17 cellular contexts compared by ENCODE assay signal in the genomic region with DNA sequence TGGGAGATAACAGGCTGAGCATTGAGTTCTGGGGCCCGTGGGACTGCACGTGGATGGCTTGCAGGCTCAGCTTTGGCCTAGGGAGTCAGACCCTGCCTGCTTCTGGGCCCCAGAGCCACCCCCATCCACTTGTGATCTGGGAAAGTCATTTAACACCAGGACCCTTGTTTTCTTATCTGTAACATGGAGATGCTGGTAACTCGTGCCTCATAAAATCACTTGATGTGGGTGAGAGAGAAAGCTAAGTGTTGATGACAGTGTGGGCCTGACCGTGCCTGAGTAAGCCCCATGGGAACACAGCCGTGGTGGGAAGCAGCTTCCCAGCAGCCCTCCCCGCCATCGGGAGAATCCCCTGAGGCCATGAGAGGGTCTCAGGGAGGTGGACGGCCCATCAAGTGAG.
DNase-seq lines count a peak whose midpoint lies in the region; ATAC-seq and TF ChIP-seq lines count a peak whose summit lies in the region.
"Had no signal": no experiment of that assay in that cellular context is flagged by ENCODE, and none has a peak within 500 bp of the region (broad histone marks: within the 10 kb centered on the region; RNA-seq: fewer than 3 reads in every experiment).

No MANE protein-coding gene starts in this region.

- POLR2A ChIA-PET in A673 (lab: Charles Lee; ENCODE audit: low non-redundant PET), result no interaction called here

- no peak overlapping the region for H3K4me3 Mint-ChIP-seq in nephron progenitor cell
- H3K4me3 Mint-ChIP-seq: HFFc6 had no signal

- intact Hi-C loops in heart right ventricle (cut with DNase I), result loop anchor here in 1 of 10 donors (10.0 kb wide), 1 partner anchor 50 kb away; no protein-coding TSS in a partner anchor
- intact Hi-C loops in A673 (cut with micrococcal nuclease; ENCODE audit: unreplicated experiment), result no loop called here

- DNase-seq in DMS 273 (lab: John Stamatoyannopoulos, UW; ENCODE audit: unreplicated experiment), result peak; percentile 45
- DNase-seq in DMS 273 treated with DMSO at 0.1 percent for 48 hours (lab: John Stamatoyannopoulos, UW), result no peak
- peak; percentile 98 for DNase-seq in NCI-H2171 treated with DMSO at 0.1 percent for 48 hours (lab: John Stamatoyannopoulos, UW)
- peak in 1 of 2 donors; percentile 20 for DNase-seq in heart right ventricle
- peak; percentile 15 for DNase-seq in nephron progenitor cell
- DNase-seq in GM13976 (ENCODE audit: low spot score), result no peak
- no peak for DNase-seq in stimulated activated CD4-positive, alpha-beta T cell treated with anti-CD3 and anti-CD28 coated beads, Interleukin-4, amount 100 ng/mL, for 4 hours
- DNase-seq in A673 (ENCODE audit: low spot score), result no peak
- DNase-seq: C1 segment of cervical spinal cord, GF-D8, HFFc6, NCI-H1048, NCI-H2107, NCI-H446, SHP77 had no signal

- CTCF ChIA-PET in A673 (lab: Charles Lee), result no interaction called here

- H3K27ac ChIP-seq in heart right ventricle, result peak overlapping the region in 4 of 10 donors; percentile 35 to 67 (median 44)
- no peak overlapping the region for H3K27ac ChIP-seq in A673 (ENCODE audit: low read depth, low read length, poor library complexity, severe bottlenecking)
- H3K27ac ChIP-seq: 22Rv1, KMS-11 had no signal

- peaks cover 23% of the 10 kb centered on the region for H3K4me1 Mint-ChIP-seq in nephron progenitor cell

- H3K9me3 ChIP-seq in heart right ventricle (peaks cover 0 to 7% (median 0%) of the 10 kb centered on the region in 11 donors), A673 (ENCODE audit: low read depth, low read length, poor library complexity, severe bottlenecking) (peaks cover 63% of the 10 kb centered on the region)

- TF ChIP-seq CTCF in heart right ventricle (IDR thresholded peaks at IDR 0.05) (no peak), nephron progenitor cell (IDR thresholded peaks at IDR 0.05) (no peak), GM13976 (IDR thresholded peaks at IDR 0.05; ENCODE audit: borderline replicate concordance, control extremely low read depth, extremely low read depth, insufficient read depth, missing control alignments) (no peak), A673 (conservative IDR thresholded peaks at IDR 0.05; ENCODE audit: low read depth, low read length) (no peak)

- no TSS peak for BruUV-seq in A673 (replicated peaks; lab: Mats Ljungman, UMichigan)

- H3K4me3 ChIP-seq in heart right ventricle, result peak overlapping the region in 1 of 10 donors; percentile 42
- H3K4me3 ChIP-seq in A673 (ENCODE audit: low read depth, low read length, poor library complexity, severe bottlenecking), result no peak overlapping the region

- in situ Hi-C loops in GM13976 (cut with MboI; ENCODE audit: low sequenced_read_pairs, unreplicated experiment), result no loop called here

- H3K4me1 ChIP-seq in heart right ventricle, result peaks cover 0 to 4% (median 0%) of the 10 kb centered on the region in 9 donors
- no peaks in the 10 kb centered on the region for H3K4me1 ChIP-seq in A673 (ENCODE audit: insufficient read depth, low read length, poor library complexity, severe bottlenecking)

- H3K27me3 Mint-ChIP-seq in nephron progenitor cell (ENCODE audit: low read depth, poor library complexity), result peaks cover 4% of the 10 kb centered on the region

- ATAC-seq in heart right ventricle, result peak in 6 of 8 donors; percentile 46 to 85 (median 75)

- no peaks in the 10 kb centered on the region for H3K36me3 Mint-ChIP-seq in nephron progenitor cell (ENCODE audit: low read depth)

- H3K9me3 Mint-ChIP-seq in nephron progenitor cell, result no peaks in the 10 kb centered on the region

- H3K27ac Mint-ChIP-seq in nephron progenitor cell, result no peak overlapping the region
- H3K27ac Mint-ChIP-seq: HFFc6 had no signal

- H3K27me3 ChIP-seq in heart right ventricle (no peaks in the 10 kb centered on the region), A673 (replicated peaks; ENCODE audit: insufficient read depth, low read depth, low read length, poor library complexity) (no peaks in the 10 kb centered on the region)

- 12 to 24% methylated on average over 8 of the region's 8 CpGs for WGBS in heart right ventricle, 2 donors

- H3K36me3 ChIP-seq in heart right ventricle (no peaks in the 10 kb centered on the region), A673 (ENCODE audit: insufficient read depth, low read length, poor library complexity, severe bottlenecking) (no peaks in the 10 kb centered on the region)

Comparison
In these comparisons a context has a peak if more than half of its experiments do, and no peak if none do; other contexts are left out.
1. DNase-seq: peak in DMS 273 (single experiment), NCI-H2171 treated with DMSO at 0.1 percent for 48 hours (single experiment) and nephron progenitor cell (single experiment); none in DMS 273 treated with DMSO at 0.1 percent for 48 hours (single experiment), GM13976 (single experiment), stimulated activated CD4-positive, alpha-beta T cell treated with anti-CD3 and anti-CD28 coated beads, Interleukin-4, amount 100 ng/mL, for 4 hours (0 of 2) and A673 (single experiment).